In genomic region chr5:88389248-88390006, GRCh38 we compare ENCODE assay signal across 23 cellular contexts.
DNase-seq lines count a peak whose midpoint lies in the region; ATAC-seq and TF ChIP-seq lines count a peak whose summit lies in the region.
"Had no signal": no experiment of that assay in that cellular context is flagged by ENCODE, and none has a peak within 500 bp of the region (broad histone marks: within the 10 kb centered on the region; RNA-seq: fewer than 3 reads in every experiment).

No MANE protein-coding gene starts in this region.

- H3K4me3 Mint-ChIP-seq in stimulated activated naive CD8-positive, alpha-beta T cell treated with anti-CD3 and anti-CD28 coated beads, Interleukin-15, amount 100 ng/mL, for 72 hours, result no peak overlapping the region
- H3K4me3 Mint-ChIP-seq: activated naive CD8-positive, alpha-beta T cell treated with anti-CD3 and anti-CD28 coated beads for 36 hours; activated T-helper 17 cell treated with anti-CD3 and anti-CD28 coated beads, Interleukin-2, amount 50 U/mL, for 72 hours had no signal

- H3K27me3 Mint-ChIP-seq in stimulated activated naive CD8-positive, alpha-beta T cell treated with anti-CD3 and anti-CD28 coated beads, Interleukin-15, amount 100 ng/mL, for 72 hours, result peaks cover 31% of the 10 kb centered on the region

- H3K9me3 Mint-ChIP-seq in stimulated activated naive CD8-positive, alpha-beta T cell treated with anti-CD3 and anti-CD28 coated beads, Interleukin-15, amount 100 ng/mL, for 72 hours, result no peaks in the 10 kb centered on the region
- H3K9me3 Mint-ChIP-seq: activated naive CD8-positive, alpha-beta T cell treated with anti-CD3 and anti-CD28 coated beads for 36 hours; activated T-helper 17 cell treated with anti-CD3 and anti-CD28 coated beads, Interleukin-2, amount 50 U/mL, for 72 hours had no signal

- no peak overlapping the region for H3K4me3 ChIP-seq in astrocyte of the cerebellum (ENCODE audit: low read depth, low read length)
- H3K4me3 ChIP-seq: BLaER1 treated with 17β-estradiol and CSF1 and Interleukin-3, amounts not matched to agents 10 nM and 100 nM; body of pancreas; K562; left ventricle myocardium inferior; prostate gland; testis; uterus had no signal

- H3K27ac ChIP-seq in temporal lobe (ENCODE audit: low read depth, low read length), result peak overlapping the region; percentile 80
- H3K27ac ChIP-seq: BLaER1 treated with 17β-estradiol and CSF1 and Interleukin-3, amounts not matched to agents 10 nM and 100 nM; body of pancreas; left ventricle myocardium inferior; prostate gland; testis; uterus; WERI-Rb-1 had no signal

- DNase-seq in stimulated activated naive CD8-positive, alpha-beta T cell treated with anti-CD3 and anti-CD28 coated beads, Interleukin-15, amount 100 ng/mL, for 72 hours, result no peak
- DNase-seq in stimulated activated naive CD8-positive, alpha-beta T cell treated with anti-CD3 and anti-CD28 coated beads, Interleukin-15, Interleukin-2, amounts not matched to agents 100 U/mL and 50 U/mL, for 24 hours, result no peak
- DNase-seq in astrocyte of the cerebellum (ENCODE audit: low read depth) (peak; percentile 86), inferior parietal cortex (ENCODE audit: extremely low spot score) (peak; percentile 37), HCEC 1CT (no peak)
- DNase-seq in stimulated activated CD4-positive, alpha-beta T cell treated with anti-CD3 and anti-CD28 coated beads, Interleukin-4, amount 100 ng/mL, for 24 hours, result no peak
- no peak for DNase-seq in activated T-cell treated with anti-CD3 and anti-CD28 coated beads, Interleukin-2, amount 50 U/mL, for 1 hour
- DNase-seq: activated CD4-positive, alpha-beta T cell treated with anti-CD3 and anti-CD28 coated beads, Interleukin-2, amount 50 U/mL, for 1 hour; activated naive CD8-positive, alpha-beta T cell treated with anti-CD3 and anti-CD28 coated beads for 36 hours; body of pancreas; cortex of kidney; left ventricle myocardium inferior; NCI-H187 treated with DMSO at 0.1 percent for 48 hours; T-helper 2 cell; testis; uterus had no signal

- in situ Hi-C loops in astrocyte of the cerebellum (cut with HindIII; ENCODE audit: low sequenced_read_pairs), result loop anchor here (5.0 kb wide), 1 partner anchor 273 kb away; no protein-coding TSS in a partner anchor

- no peak for TF ChIP-seq CTCF in astrocyte of the cerebellum (IDR thresholded peaks at IDR 0.05; ENCODE audit: low read depth, low read length, missing control alignments)

- H3K4me1 Mint-ChIP-seq in stimulated activated naive CD8-positive, alpha-beta T cell treated with anti-CD3 and anti-CD28 coated beads, Interleukin-15, amount 100 ng/mL, for 72 hours, result no peaks in the 10 kb centered on the region
- H3K4me1 Mint-ChIP-seq: activated naive CD8-positive, alpha-beta T cell treated with anti-CD3 and anti-CD28 coated beads for 36 hours; activated T-helper 17 cell treated with anti-CD3 and anti-CD28 coated beads, Interleukin-2, amount 50 U/mL, for 72 hours had no signal

- H3K27ac Mint-ChIP-seq in stimulated activated naive CD8-positive, alpha-beta T cell treated with anti-CD3 and anti-CD28 coated beads, Interleukin-15, amount 100 ng/mL, for 72 hours, result peak overlapping the region; percentile 9 to 65
- H3K27ac Mint-ChIP-seq: activated naive CD8-positive, alpha-beta T cell treated with anti-CD3 and anti-CD28 coated beads for 36 hours; activated T-helper 17 cell treated with anti-CD3 and anti-CD28 coated beads, Interleukin-2, amount 50 U/mL, for 72 hours had no signal

- ATAC-seq in stimulated activated naive CD8-positive, alpha-beta T cell treated with anti-CD3 and anti-CD28 coated beads, Interleukin-15, amount 100 ng/mL, for 72 hours, result no peak
- ATAC-seq in stimulated activated naive CD8-positive, alpha-beta T cell treated with anti-CD3 and anti-CD28 coated beads, Interleukin-15, Interleukin-2, amounts not matched to agents 100 U/mL and 50 U/mL, for 24 hours, result no peak
- ATAC-seq: activated T-helper 17 cell treated with anti-CD3 and anti-CD28 coated beads, Interleukin-2, amount 50 U/mL, for 72 hours; body of pancreas; HCT116; K562 had no signal

Comparison
In these comparisons a context has a peak if more than half of its experiments do, and no peak if none do; other contexts are left out.
1. DNase-seq: peak in astrocyte of the cerebellum (single experiment) and inferior parietal cortex (single experiment); none in stimulated activated naive CD8-positive, alpha-beta T cell treated with anti-CD3 and anti-CD28 coated beads, Interleukin-15, amount 100 ng/mL, for 72 hours (0 of 2), stimulated activated naive CD8-positive, alpha-beta T cell treated with anti-CD3 and anti-CD28 coated beads, Interleukin-15, Interleukin-2, amounts not matched to agents 100 U/mL and 50 U/mL, for 24 hours (single experiment), stimulated activated CD4-positive, alpha-beta T cell treated with anti-CD3 and anti-CD28 coated beads, Interleukin-4, amount 100 ng/mL, for 24 hours (single experiment), HCEC 1CT (single experiment) and activated T-cell treated with anti-CD3 and anti-CD28 coated beads, Interleukin-2, amount 50 U/mL, for 1 hour (single experiment).